ENCODE assay signal across 1 cellular context in the genomic region with DNA sequence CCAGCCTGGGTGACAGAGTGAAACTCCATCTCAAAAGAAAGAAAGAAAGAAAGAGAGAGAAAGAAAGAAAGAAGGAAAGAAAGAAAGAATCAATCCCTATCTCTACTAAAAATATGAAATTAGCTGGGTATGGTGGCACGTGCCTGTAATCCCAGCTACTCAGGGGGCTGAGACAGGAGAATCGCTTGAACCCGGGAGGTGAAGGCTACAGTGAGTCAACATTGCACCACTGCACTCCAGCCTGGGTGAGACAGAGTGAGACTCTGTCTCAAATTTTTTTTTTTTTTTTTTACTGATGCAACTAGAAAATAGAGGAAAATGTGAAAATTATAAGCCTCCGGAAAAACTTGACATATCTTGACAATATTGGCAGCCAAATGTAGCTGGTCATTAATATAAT.
TF ChIP-seq lines count a peak whose summit lies in the region.

No MANE protein-coding gene starts in this region.

TF ChIP-seq in GM12878, 131 proteins besides CTCF, POLR2A, EP300 and RAD21:
- peak in 1 of 2 experiments; percentile 40; a peak in 1 of 4 replicates for TF ChIP-seq BHLHE40 (IDR thresholded peaks at IDR 0.05; ENCODE audit: borderline replicate concordance in 1 of 2, low read depth in 2 of 2, low read length in 1 of 2)
